Comparison of ENCODE assay signal across 9 cellular contexts in the genomic region with DNA sequence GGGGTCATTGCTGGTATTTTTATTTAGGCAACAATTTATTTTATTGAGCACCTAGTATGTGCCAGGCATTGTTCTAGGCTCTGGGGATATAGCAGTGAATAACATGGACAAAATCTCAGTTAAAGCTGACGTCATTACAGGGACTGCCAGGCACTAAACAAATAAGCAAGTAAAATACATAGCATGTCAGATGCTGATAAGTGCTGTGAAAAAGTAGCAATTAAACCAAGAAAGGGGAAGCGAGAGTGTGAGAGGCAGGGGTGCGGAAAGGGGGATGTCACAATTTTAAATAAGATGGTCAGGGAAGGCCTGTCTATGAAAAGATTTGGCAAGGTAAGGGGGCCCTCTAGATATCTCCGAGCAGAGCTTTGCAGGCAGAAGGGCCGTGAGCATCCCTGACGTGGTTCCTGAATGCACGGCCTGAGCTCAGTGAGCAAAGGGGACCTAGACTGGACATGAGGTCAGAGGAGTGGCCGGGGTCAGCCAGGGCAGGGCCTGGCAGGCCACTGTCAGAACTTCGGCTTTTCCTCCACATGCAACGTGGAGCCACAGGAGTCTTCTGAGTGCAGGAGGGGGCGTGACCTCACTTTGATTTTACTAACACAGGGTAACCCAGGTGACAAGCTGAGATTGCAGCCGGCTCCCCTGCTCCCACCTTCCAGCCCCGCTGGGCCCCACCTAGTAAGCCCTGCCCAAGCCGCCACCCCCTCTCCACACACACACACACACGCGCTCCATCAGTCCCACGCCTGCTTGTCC.
DNase-seq lines count a peak whose midpoint lies in the region; ATAC-seq lines count a peak whose summit lies in the region.
"Had no signal": no experiment of that assay in that cellular context is flagged by ENCODE, and none has a peak within 500 bp of the region (broad histone marks: within the 10 kb centered on the region; RNA-seq: fewer than 3 reads in every experiment).

No MANE protein-coding gene starts in this region.

- DNase-seq in SW480 (ENCODE audit: low spot score) (peak; percentile 21), NCI-H1105 treated with DMSO at 0.1 percent for 48 hours (lab: John Stamatoyannopoulos, UW) (no peak)
- DNase-seq: ACHN had no signal

- no peaks in the 10 kb centered on the region for H3K36me3 ChIP-seq in BLaER1 treated with 17β-estradiol and CSF1 and Interleukin-3, amounts not matched to agents 10 nM and 100 nM

- H3K9me3 ChIP-seq in BLaER1 treated with 17β-estradiol and CSF1 and Interleukin-3, amounts not matched to agents 10 nM and 100 nM (replicated peaks in 1 of 11): peaks cover 0 to 10% (median 0%) of the 10 kb centered on the region in 11 experiments; a peak in 7 of 22 replicates

- H3K9ac ChIP-seq in BLaER1 treated with 17β-estradiol and CSF1 and Interleukin-3, amounts not matched to agents 10 nM and 100 nM: peak overlapping the region in 9 of 11 experiments; percentile 41 to 74 (median 58); a peak in 19 of 22 replicates

- peaks cover 47 to 95% (median 88%) of the 10 kb centered on the region in 10 experiments for H3K4me1 ChIP-seq in BLaER1 treated with 17β-estradiol and CSF1 and Interleukin-3, amounts not matched to agents 10 nM and 100 nM

- H3K27ac ChIP-seq in BLaER1 treated with 17β-estradiol and CSF1 and Interleukin-3, amounts not matched to agents 10 nM and 100 nM: peak overlapping the region in 10 of 11 experiments; percentile 18 to 92 (median 80); a peak in 18 of 22 replicates

- H4K20me1 ChIP-seq in BLaER1 treated with 17β-estradiol and CSF1 and Interleukin-3, amounts not matched to agents 10 nM and 100 nM: no peaks in the 10 kb centered on the region

- no peaks in the 10 kb centered on the region for H3K27me3 ChIP-seq in BLaER1 treated with 17β-estradiol and CSF1 and Interleukin-3, amounts not matched to agents 10 nM and 100 nM

- peak; percentile 50 for ATAC-seq in GM19467 (IDR thresholded peaks at IDR 0.05; ENCODE audit: unreplicated experiment)
- ATAC-seq in HG03280 (IDR thresholded peaks at IDR 0.05; ENCODE audit: unreplicated experiment): peak; percentile 45
- ATAC-seq in GM18867 (IDR thresholded peaks at IDR 0.05; ENCODE audit: unreplicated experiment): no peak
- no peak for ATAC-seq in GM19328 (IDR thresholded peaks at IDR 0.05; ENCODE audit: unreplicated experiment)
- ATAC-seq in GM21526 (IDR thresholded peaks at IDR 0.05; ENCODE audit: low FRiP score, unreplicated experiment): no peak

- H3K4me3 ChIP-seq in BLaER1 treated with 17β-estradiol and CSF1 and Interleukin-3, amounts not matched to agents 10 nM and 100 nM: no peak overlapping the region

- H3K4me2 ChIP-seq in BLaER1 treated with 17β-estradiol and CSF1 and Interleukin-3, amounts not matched to agents 10 nM and 100 nM: peak overlapping the region; percentile 48 to 92 (median 85)

Comparison
In these comparisons a context has a peak if more than half of its experiments do, and no peak if none do; other contexts are left out.
1. ATAC-seq: peak in GM19467 (single experiment) and HG03280 (single experiment); none in GM18867 (single experiment), GM19328 (single experiment) and GM21526 (single experiment).